7 cellular contexts compared by ENCODE assay signal in the genomic region with DNA sequence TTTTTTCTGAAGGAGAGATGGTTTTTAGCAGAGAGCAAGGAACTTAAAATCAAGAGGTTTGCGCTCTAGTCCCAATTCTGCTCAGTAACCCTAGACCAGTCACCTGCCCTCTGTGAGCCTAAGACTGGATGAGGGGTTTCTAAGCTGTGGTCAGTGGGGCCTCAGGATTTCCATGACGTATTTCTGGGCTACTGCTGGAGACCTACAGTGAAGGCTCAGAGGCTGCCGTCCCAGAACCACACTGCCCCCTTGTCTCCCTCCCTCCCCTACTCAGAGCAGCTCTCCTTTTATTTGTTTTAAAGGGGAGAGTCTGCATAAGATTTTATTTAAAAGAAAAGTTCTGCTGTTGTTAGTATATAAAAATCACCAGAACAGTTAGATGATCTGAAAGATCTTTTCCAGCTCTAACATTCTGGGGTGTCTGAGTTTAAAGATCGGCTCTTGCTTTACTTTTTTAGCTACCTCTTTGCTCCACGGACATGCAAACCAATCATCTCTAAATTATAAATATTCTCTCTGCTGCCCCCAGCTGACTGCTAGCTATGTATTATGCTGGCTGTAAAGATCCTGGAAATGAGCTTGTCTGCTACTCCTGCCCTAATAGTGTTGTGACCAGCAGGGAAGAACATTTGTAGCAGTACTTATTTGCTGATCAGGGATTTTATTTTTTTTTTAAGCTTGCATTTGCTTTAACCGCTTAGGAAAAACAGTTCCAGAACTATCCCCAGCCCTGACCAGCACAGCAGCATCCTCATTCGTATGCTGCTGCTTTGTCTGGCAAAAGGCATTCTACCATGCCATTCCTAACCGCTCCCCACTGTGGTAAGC.
A peak's percentile ranks its signal among the peaks of the same experiment; 100 is the strongest.
DNase-seq lines count a peak whose midpoint lies in the region; ATAC-seq, FAIRE-seq and TF ChIP-seq lines count a peak whose summit lies in the region.

No MANE protein-coding gene starts in this region.

- H3K27ac Mint-ChIP-seq in effector memory CD8-positive, alpha-beta T cell: no peak overlapping the region

- POLR2A ChIA-PET in RWPE1 (lab: Yijun Ruan, JAX; ENCODE audit: low non-redundant PET): no interaction called here

- H3K4me1 ChIP-seq in muscle layer of duodenum (ENCODE audit: control insufficient read depth in 1 of 2, insufficient read depth in 2 of 2, low read length in 2 of 2): peaks cover 0 to 12% of the 10 kb centered on the region in 2 donors

- H3K9me3 Mint-ChIP-seq in effector memory CD8-positive, alpha-beta T cell: no peaks in the 10 kb centered on the region

- peak; percentile 46 for DNase-seq in HTR-8/SVneo (ENCODE audit: insufficient read length, low spot score)
- DNase-seq in RWPE1 (ENCODE audit: low spot score): no peak
- DNase-seq in effector memory CD8-positive, alpha-beta T cell: no peak
- DNase-seq in stimulated activated CD8-positive, alpha-beta memory T cell treated with anti-CD3 and anti-CD28 coated beads, Interleukin-4, amount 100 ng/mL, for 48 hours: no peak

- H3K4me3 Mint-ChIP-seq in effector memory CD8-positive, alpha-beta T cell: peak overlapping the region in 1 of 2 donors; percentile 21

- no peaks in the 10 kb centered on the region for H3K9me3 ChIP-seq in muscle layer of duodenum (ENCODE audit: control insufficient read depth in 1 of 2, low read length in 2 of 2)

- peak; percentile 74 for ATAC-seq in effector memory CD8-positive, alpha-beta T cell (replicated peaks)
- ATAC-seq in GM19467 (IDR thresholded peaks at IDR 0.05; ENCODE audit: unreplicated experiment): no peak

- CTCF ChIA-PET in RWPE1 (lab: Yijun Ruan, JAX): interaction anchor here (0.5 to 1.5 kb wide), 9 partner anchors 8 to 436 kb away, joined by 3 to 7 read pairs (median 4); no protein-coding TSS in a partner anchor

- H3K4me1 Mint-ChIP-seq in effector memory CD8-positive, alpha-beta T cell (ENCODE audit: low read depth in 2 of 2): no peaks in the 10 kb centered on the region

- H3K27me3 ChIP-seq in muscle layer of duodenum (ENCODE audit: low read depth, low read length): no peaks in the 10 kb centered on the region

- TF ChIP-seq CTCF in GM12872 (IDR thresholded peaks at IDR 0.05; ENCODE audit: insufficient read depth, low read depth, low read length) (peak; percentile 38; the same call in 2 of the 3 replicates), RWPE1 (conservative IDR thresholded peaks at IDR 0.05; ENCODE audit: low read depth) (peak; percentile 37)

- H3K27me3 Mint-ChIP-seq in effector memory CD8-positive, alpha-beta T cell: peaks cover 35 to 44% of the 10 kb centered on the region in 2 donors

- no peaks in the 10 kb centered on the region for H3K36me3 ChIP-seq in muscle layer of duodenum (ENCODE audit: control insufficient read depth in 1 of 2, insufficient read depth in 2 of 2, low read length in 2 of 2)

- FAIRE-seq in HTR-8/SVneo (lab: Jason Lieb, UNC): no peak

- H3K4me3 ChIP-seq in muscle layer of duodenum (ENCODE audit: low read depth in 1 of 2, low read length in 2 of 2): peak overlapping the region in 1 of 2 donors; percentile 11

- H3K27ac ChIP-seq in RWPE1: no peak overlapping the region
- H3K27ac ChIP-seq in muscle layer of duodenum (ENCODE audit: low read length): peak overlapping the region; percentile 11

- no peaks in the 10 kb centered on the region for H3K36me3 Mint-ChIP-seq in effector memory CD8-positive, alpha-beta T cell (ENCODE audit: insufficient read depth)
